ENCODE assay signal across 10 cellular contexts in the genomic region with DNA sequence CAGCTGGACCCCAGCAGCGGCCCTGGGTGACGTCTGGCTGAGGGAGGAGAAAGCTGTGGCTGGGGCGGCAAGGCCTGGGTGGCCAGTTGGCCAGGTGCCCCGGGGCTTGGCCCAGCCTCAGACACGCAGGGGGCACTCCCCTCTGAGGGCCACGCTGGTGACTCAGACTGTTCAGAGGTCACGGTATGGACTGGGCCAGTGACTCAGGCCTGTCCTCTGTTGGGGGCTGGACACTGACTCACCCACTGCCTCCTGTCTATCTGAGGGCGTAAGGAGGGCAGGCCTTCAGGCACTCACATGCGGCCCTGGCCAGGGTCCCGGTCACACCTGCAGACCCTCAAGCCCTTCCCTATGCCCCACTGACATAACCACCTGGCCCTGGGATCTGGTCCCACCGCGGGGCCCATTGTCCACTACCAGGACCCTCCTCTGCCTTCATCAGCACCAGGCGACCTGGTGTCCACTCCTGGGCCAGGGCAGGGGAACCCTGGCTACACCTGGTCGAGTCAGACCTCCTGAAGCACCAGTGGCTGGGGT. TPM values are rescaled to one million over a fixed set of nuclear protein-coding genes. Genes with fewer than 3 reads are reported as not detected.
DNase-seq lines count a peak whose midpoint lies in the region; ATAC-seq and TF ChIP-seq lines count a peak whose summit lies in the region.
"Had no signal": no experiment of that assay in that cellular context is flagged by ENCODE, and none has a peak within 500 bp of the region (broad histone marks: within the 10 kb centered on the region; RNA-seq: fewer than 3 reads in every experiment).

No MANE protein-coding gene starts in this region.

- peaks cover 7% of the 10 kb centered on the region for H3K4me1 Mint-ChIP-seq in activated T-cell treated with anti-CD3 and anti-CD28 coated beads, Interleukin-2, amount 50 U/mL, for 24 hours (ENCODE audit: low read depth)

- no peaks in the 10 kb centered on the region for H3K4me1 ChIP-seq in ascending aorta
- no peaks in the 10 kb centered on the region for H3K4me1 ChIP-seq in upper lobe of right lung
- H3K4me1 ChIP-seq in prostate gland (replicated peaks) = no peaks in the 10 kb centered on the region

- no peak overlapping the region for H3K4me3 ChIP-seq in ascending aorta
- H3K4me3 ChIP-seq in upper lobe of right lung = no peak overlapping the region
- no peak overlapping the region for H3K4me3 ChIP-seq in prostate gland
- H3K4me3 ChIP-seq: suprapubic skin had no signal

- no peaks in the 10 kb centered on the region for H3K36me3 Mint-ChIP-seq in activated T-cell treated with anti-CD3 and anti-CD28 coated beads, Interleukin-2, amount 50 U/mL, for 24 hours (ENCODE audit: low read depth)

- H3K36me3 ChIP-seq in ascending aorta (no peaks in the 10 kb centered on the region), upper lobe of right lung (no peaks in the 10 kb centered on the region), prostate gland (no peaks in the 10 kb centered on the region)
- H3K36me3 ChIP-seq: suprapubic skin had no signal

- no peaks in the 10 kb centered on the region for H3K9me3 ChIP-seq in ascending aorta
- H3K9me3 ChIP-seq in upper lobe of right lung = no peaks in the 10 kb centered on the region
- H3K9me3 ChIP-seq in prostate gland = no peaks in the 10 kb centered on the region
- H3K9me3 ChIP-seq: suprapubic skin had no signal

- peak; percentile 28 for DNase-seq in activated T-cell treated with anti-CD3 and anti-CD28 coated beads, Interleukin-2, amount 50 U/mL, for 24 hours
- no peak for DNase-seq in activated T-cell treated with anti-CD3 and anti-CD28 coated beads, Interleukin-2, amount 50 U/mL, for 48 hours
- DNase-seq in ascending aorta (ENCODE audit: low spot score in 2 of 2) = peak; percentile 30 to 77
- peak; percentile 89 for DNase-seq in kidney glomerular epithelial cell (lab: John Stamatoyannopoulos, UW)
- peak; percentile 66 for DNase-seq in upper lobe of right lung
- no peak for DNase-seq in prostate gland (ENCODE audit: low spot score)
- no peak for DNase-seq in activated T-cell treated with anti-CD3 and anti-CD28 coated beads for 4 hours

- no peak overlapping the region for H3K27ac Mint-ChIP-seq in activated T-cell treated with anti-CD3 and anti-CD28 coated beads, Interleukin-2, amount 50 U/mL, for 24 hours

- no peak overlapping the region for H3K4me3 Mint-ChIP-seq in activated T-cell treated with anti-CD3 and anti-CD28 coated beads, Interleukin-2, amount 50 U/mL, for 24 hours

- H3K27ac ChIP-seq in ascending aorta = peak overlapping the region in 1 of 2 donors; percentile 16
- no peak overlapping the region for H3K27ac ChIP-seq in upper lobe of right lung
- H3K27ac ChIP-seq in prostate gland = no peak overlapping the region
- H3K27ac ChIP-seq: HL-60, suprapubic skin had no signal

- H3K27me3 ChIP-seq in ascending aorta (no peaks in the 10 kb centered on the region), upper lobe of right lung (no peaks in the 10 kb centered on the region), prostate gland (replicated peaks; ENCODE audit: insufficient read depth) (no peaks in the 10 kb centered on the region)

- 75% methylated on average over 14 of the region's 14 CpGs for WGBS in prostate gland

- H3K9me3 Mint-ChIP-seq in activated T-cell treated with anti-CD3 and anti-CD28 coated beads, Interleukin-2, amount 50 U/mL, for 24 hours = no peaks in the 10 kb centered on the region

- ATAC-seq in upper lobe of right lung = peak; percentile 60
- ATAC-seq in GM18519 (IDR thresholded peaks at IDR 0.05; ENCODE audit: low FRiP score, unreplicated experiment) = no peak

- TF ChIP-seq CTCF in ascending aorta (IDR thresholded peaks at IDR 0.05) = no peak
- TF ChIP-seq CTCF in upper lobe of right lung (IDR thresholded peaks at IDR 0.05) = no peak
- no peak for TF ChIP-seq CTCF in prostate gland (IDR thresholded peaks at IDR 0.05)

- intact Hi-C loops in ascending aorta (cut with DNase I) = no loop called here
- intact Hi-C loops in upper lobe of right lung (cut with DNase I) = no loop called here
- intact Hi-C loops in prostate gland (cut with DNase I) = no loop called here

- TF ChIP-seq POLR2A in prostate gland (IDR thresholded peaks at IDR 0.05) = no peak

- H3K27me3 Mint-ChIP-seq in activated T-cell treated with anti-CD3 and anti-CD28 coated beads, Interleukin-2, amount 50 U/mL, for 24 hours = peaks cover 9% of the 10 kb centered on the region

RNA-seq across cellular contexts. Expression of a gene that starts 3.7 kb away (rescaled TPM):
- total RNA-seq in ascending aorta (0.11 TPM), upper lobe of right lung (not detected), prostate gland (under 1 TPM; 0.05 to 0.45 TPM)
- total RNA-seq: suprapubic skin had no signal

Comparison
In these comparisons a context has a peak if more than half of its experiments do, and no peak if none do; other contexts are left out.
1. DNase-seq: peak in activated T-cell treated with anti-CD3 and anti-CD28 coated beads, Interleukin-2, amount 50 U/mL, for 24 hours (single experiment), ascending aorta (2 of 2), kidney glomerular epithelial cell (single experiment) and upper lobe of right lung (single experiment); none in activated T-cell treated with anti-CD3 and anti-CD28 coated beads, Interleukin-2, amount 50 U/mL, for 48 hours (0 of 2), prostate gland (single experiment) and activated T-cell treated with anti-CD3 and anti-CD28 coated beads for 4 hours (single experiment).